In the genomic region with DNA sequence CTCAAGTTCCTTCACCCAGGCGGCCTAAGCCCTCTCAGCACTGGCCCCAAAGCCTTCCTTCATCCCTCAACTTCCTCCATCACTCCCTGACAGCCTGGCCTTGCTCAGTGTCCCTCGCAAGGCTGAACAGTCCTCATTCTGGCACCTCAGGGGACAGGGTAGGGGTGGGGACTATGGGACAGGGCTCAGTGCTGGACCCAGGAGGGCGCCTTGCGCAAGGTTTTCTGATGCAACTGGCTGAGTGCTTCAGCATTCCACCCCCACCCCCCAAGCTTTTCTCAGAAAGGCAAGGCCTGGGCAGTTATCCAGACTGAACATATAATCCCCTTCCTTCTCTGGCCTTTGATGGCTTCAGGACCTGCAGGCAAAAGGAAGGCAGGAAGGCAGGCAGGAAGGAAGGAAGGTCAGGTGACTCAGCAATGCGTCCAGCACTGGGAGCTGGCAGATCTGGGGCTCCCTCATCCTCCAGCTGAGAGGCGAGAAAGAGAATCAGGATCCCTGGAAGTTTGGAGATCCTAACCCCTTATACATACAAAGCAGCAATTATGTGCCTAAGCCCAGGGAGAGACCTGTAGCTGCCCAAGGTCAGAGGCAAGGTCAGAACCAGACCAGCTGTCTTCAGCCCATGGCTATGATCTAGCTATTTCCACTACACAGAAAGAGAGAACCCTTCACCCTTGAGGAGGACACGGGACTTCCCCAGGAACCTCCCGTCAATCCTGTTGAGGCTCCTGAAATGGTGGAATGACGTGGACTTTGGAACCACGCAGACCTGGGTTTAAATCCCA, we compare ENCODE assay signal across 1 cellular context.
A peak's percentile ranks its signal among the peaks of the same experiment; 100 is the strongest.
TF ChIP-seq lines count a peak whose summit lies in the region.

No MANE protein-coding gene starts in this region.

TF ChIP-seq in HepG2, 621 proteins besides CTCF, POLR2A, EP300 and RAD21 (continued from another document and continues in another):
- TF ChIP-seq, protein P1, sequence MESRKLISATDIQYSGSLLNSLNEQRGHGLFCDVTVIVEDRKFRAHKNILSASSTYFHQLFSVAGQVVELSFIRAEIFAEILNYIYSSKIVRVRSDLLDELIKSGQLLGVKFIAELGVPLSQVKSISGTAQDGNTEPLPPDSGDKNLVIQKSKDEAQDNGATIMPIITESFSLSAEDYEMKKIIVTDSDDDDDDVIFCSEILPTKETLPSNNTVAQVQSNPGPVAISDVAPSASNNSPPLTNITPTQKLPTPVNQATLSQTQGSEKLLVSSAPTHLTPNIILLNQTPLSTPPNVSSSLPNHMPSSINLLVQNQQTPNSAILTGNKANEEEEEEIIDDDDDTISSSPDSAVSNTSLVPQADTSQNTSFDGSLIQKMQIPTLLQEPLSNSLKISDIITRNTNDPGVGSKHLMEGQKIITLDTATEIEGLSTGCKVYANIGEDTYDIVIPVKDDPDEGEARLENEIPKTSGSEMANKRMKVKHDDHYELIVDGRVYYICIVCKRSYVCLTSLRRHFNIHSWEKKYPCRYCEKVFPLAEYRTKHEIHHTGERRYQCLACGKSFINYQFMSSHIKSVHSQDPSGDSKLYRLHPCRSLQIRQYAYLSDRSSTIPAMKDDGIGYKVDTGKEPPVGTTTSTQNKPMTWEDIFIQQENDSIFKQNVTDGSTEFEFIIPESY (CRISPR knock-in tag; IDR thresholded peaks at IDR 0.05), result peak; percentile 85
- TF ChIP-seq SCMH1 (CRISPR knock-in tag; IDR thresholded peaks at IDR 0.05; ENCODE audit: borderline replicate concordance) (no peak), ZNF766 (CRISPR knock-in tag; IDR thresholded peaks at IDR 0.05; ENCODE audit: borderline replicate concordance) (no peak), ZIK1 (CRISPR knock-in tag; IDR thresholded peaks at IDR 0.05; ENCODE audit: borderline replicate concordance, low read depth) (no peak), MLLT10 (CRISPR knock-in tag; IDR thresholded peaks at IDR 0.05) (no peak), MAF1 (CRISPR knock-in tag; IDR thresholded peaks at IDR 0.05; ENCODE audit: borderline replicate concordance) (0 out of 2 replicates have a peak, but pooled peaks have one; percentile 48), NR3C1 (CRISPR knock-in tag; IDR thresholded peaks at IDR 0.05) (no peak), GABPA (IDR thresholded peaks at IDR 0.05; ENCODE audit: low read depth, low read length) (no peak), GABPA (CRISPR knock-in tag; IDR thresholded peaks at IDR 0.05; ENCODE audit: low read depth) (peak; percentile 66), KLF16 (CRISPR knock-in tag; IDR thresholded peaks at IDR 0.05) (peak in 1 of 2 experiments; percentile 99; a peak in 2 of 4 replicates), ZNF709 (CRISPR knock-in tag; IDR thresholded peaks at IDR 0.05) (peak; percentile 93), ZNF816 (CRISPR knock-in tag; IDR thresholded peaks at IDR 0.05; ENCODE audit: borderline replicate concordance) (no peak; the same call in 1 of the 2 replicates), NRL (CRISPR knock-in tag; IDR thresholded peaks at IDR 0.05; ENCODE audit: borderline replicate concordance) (peak; percentile 54; the same call in 1 of the 2 replicates), TBX3 (IDR thresholded peaks at IDR 0.05; ENCODE audit: borderline replicate concordance) (peak; percentile 76; the same call in 1 of the 2 replicates), XBP1 (CRISPR knock-in tag; IDR thresholded peaks at IDR 0.05) (0 out of 2 replicates have a peak, but pooled peaks have one; percentile 71), MAFF (IDR thresholded peaks at IDR 0.05; ENCODE audit: low read depth, low read length) (peak; percentile 10; the same call in 1 of the 2 replicates), RFXANK (CRISPR knock-in tag; IDR thresholded peaks at IDR 0.05) (peak; percentile 90; the same call in 1 of the 2 replicates), MIER3 (CRISPR knock-in tag; IDR thresholded peaks at IDR 0.05; ENCODE audit: borderline replicate concordance) (peak; percentile 98), CAMTA2 (CRISPR knock-in tag; IDR thresholded peaks at IDR 0.05; ENCODE audit: borderline replicate concordance) (peak; percentile 46; the same call in 1 of the 2 replicates), ZNF335 (CRISPR knock-in tag; IDR thresholded peaks at IDR 0.05) (peak; percentile 95)
- TF ChIP-seq, protein P2, sequence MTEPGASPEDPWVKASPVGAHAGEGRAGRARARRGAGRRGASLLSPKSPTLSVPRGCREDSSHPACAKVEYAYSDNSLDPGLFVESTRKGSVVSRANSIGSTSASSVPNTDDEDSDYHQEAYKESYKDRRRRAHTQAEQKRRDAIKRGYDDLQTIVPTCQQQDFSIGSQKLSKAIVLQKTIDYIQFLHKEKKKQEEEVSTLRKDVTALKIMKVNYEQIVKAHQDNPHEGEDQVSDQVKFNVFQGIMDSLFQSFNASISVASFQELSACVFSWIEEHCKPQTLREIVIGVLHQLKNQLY (CRISPR knock-in tag; IDR thresholded peaks at IDR 0.05), result peak; percentile 88
- TF ChIP-seq, protein P3, sequence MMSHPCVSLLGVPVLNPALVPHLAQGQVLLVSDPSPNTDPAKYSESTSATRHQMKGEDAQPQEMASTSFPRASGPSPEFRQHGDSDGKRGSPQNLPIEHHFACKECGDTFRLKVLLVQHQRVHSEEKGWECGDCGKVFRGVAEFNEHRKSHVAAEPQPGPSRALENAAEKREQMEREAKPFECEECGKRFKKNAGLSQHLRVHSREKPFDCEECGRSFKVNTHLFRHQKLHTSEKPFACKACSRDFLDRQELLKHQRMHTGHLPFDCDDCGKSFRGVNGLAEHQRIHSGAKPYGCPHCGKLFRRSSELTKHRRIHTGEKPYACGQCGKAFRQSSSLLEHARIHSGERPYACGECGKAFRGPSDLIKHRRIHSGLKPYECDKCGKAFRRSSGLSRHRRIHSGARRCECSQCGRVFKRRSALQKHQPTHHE (CRISPR knock-in tag; IDR thresholded peaks at IDR 0.05; ENCODE audit: borderline replicate concordance), result peak; percentile 97; the same call in 1 of the 2 replicates
- TF ChIP-seq, protein P4, sequence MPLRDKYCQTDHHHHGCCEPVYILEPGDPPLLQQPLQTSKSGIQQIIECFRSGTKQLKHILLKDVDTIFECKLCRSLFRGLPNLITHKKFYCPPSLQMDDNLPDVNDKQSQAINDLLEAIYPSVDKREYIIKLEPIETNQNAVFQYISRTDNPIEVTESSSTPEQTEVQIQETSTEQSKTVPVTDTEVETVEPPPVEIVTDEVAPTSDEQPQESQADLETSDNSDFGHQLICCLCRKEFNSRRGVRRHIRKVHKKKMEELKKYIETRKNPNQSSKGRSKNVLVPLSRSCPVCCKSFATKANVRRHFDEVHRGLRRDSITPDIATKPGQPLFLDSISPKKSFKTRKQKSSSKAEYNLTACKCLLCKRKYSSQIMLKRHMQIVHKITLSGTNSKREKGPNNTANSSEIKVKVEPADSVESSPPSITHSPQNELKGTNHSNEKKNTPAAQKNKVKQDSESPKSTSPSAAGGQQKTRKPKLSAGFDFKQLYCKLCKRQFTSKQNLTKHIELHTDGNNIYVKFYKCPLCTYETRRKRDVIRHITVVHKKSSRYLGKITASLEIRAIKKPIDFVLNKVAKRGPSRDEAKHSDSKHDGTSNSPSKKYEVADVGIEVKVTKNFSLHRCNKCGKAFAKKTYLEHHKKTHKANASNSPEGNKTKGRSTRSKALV (CRISPR knock-in tag; IDR thresholded peaks at IDR 0.05), result no peak
- TF ChIP-seq, protein P5, sequence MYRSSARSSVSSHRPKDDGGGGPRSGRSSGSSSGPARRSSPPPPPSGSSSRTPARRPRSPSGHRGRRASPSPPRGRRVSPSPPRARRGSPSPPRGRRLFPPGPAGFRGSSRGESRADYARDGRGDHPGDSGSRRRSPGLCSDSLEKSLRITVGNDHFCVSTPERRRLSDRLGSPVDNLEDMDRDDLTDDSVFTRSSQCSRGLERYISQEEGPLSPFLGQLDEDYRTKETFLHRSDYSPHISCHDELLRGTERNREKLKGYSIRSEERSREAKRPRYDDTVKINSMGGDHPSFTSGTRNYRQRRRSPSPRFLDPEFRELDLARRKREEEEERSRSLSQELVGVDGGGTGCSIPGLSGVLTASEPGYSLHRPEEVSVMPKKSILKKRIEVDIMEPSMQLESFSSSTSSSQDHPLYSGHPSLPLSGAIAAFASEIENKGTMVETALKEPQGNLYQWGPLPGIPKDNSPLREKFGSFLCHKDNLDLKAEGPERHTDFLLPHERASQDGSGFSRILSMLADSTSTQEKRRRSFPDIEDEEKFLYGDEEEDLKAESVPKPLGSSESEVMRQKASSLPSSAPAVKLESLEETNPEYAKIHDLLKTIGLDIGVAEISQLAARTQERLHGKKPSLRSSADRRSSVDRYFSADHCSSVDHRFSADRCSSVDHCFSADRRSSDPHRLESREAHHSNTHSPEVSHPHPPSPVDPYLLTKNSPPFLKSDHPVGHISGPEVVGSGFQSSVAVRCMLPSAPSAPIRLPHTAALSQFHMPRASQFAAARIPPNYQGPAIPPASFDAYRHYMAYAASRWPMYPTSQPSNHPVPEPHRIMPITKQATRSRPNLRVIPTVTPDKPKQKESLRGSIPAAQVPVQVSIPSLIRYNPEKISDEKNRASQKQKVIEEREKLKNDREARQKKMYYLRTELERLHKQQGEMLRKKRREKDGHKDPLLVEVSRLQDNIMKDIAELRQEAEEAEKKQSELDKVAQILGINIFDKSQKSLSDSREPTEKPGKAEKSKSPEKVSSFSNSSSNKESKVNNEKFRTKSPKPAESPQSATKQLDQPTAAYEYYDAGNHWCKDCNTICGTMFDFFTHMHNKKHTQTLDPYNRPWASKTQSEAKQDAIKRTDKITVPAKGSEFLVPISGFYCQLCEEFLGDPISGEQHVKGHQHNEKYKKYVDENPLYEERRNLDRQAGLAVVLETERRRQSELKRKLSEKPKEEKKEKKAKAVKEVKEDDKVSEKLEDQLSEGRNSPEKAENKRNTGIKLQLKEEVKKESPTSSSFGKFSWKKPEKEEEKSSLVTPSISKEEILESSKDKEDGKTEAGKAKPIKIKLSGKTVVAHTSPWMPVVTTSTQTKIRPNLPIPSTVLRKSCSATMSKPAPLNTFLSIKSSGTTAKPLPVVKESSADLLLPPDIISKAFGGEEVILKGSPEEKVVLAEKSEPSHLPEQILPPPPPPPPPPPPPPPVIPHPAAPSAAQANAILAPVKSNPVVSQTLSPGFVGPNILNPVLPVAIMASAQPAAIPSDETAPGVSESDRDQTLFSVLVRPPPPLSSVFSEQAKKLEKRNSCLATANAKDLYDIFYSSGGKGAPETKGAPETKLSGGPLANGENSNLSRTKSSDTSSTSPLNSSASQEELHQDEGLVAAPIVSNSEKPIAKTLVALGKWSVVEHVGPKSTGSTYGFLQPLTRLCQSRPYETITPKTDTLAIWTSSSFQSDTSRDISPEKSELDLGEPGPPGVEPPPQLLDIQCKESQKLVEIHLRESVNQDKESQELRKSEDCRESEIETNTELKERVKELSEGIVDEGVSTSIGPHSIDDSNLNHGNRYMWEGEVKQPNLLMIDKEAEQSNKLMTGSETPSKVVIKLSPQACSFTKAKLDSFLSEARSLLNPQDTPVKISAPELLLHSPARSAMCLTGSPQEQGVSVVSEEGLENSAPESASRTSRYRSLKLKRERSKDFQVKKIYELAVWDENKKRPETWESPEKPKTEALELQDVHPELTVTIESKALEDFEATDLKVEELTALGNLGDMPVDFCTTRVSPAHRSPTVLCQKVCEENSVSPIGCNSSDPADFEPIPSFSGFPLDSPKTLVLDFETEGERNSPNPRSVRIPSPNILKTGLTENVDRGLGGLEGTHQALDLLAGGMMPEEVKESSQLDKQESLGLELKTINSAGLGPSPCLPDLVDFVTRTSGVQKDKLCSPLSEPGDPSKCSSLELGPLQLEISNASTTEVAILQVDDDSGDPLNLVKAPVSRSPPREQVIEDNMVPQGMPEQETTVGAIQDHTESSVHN (CRISPR knock-in tag; IDR thresholded peaks at IDR 0.05), result peak; percentile 95
- TF ChIP-seq, protein P6, sequence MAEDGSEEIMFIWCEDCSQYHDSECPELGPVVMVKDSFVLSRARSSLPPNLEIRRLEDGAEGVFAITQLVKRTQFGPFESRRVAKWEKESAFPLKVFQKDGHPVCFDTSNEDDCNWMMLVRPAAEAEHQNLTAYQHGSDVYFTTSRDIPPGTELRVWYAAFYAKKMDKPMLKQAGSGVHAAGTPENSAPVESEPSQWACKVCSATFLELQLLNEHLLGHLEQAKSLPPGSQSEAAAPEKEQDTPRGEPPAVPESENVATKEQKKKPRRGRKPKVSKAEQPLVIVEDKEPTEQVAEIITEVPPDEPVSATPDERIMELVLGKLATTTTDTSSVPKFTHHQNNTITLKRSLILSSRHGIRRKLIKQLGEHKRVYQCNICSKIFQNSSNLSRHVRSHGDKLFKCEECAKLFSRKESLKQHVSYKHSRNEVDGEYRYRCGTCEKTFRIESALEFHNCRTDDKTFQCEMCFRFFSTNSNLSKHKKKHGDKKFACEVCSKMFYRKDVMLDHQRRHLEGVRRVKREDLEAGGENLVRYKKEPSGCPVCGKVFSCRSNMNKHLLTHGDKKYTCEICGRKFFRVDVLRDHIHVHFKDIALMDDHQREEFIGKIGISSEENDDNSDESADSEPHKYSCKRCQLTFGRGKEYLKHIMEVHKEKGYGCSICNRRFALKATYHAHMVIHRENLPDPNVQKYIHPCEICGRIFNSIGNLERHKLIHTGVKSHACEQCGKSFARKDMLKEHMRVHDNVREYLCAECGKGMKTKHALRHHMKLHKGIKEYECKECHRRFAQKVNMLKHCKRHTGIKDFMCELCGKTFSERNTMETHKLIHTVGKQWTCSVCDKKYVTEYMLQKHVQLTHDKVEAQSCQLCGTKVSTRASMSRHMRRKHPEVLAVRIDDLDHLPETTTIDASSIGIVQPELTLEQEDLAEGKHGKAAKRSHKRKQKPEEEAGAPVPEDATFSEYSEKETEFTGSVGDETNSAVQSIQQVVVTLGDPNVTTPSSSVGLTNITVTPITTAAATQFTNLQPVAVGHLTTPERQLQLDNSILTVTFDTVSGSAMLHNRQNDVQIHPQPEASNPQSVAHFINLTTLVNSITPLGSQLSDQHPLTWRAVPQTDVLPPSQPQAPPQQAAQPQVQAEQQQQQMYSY (CRISPR knock-in tag; IDR thresholded peaks at IDR 0.05), result peak; percentile 56; the same call in 1 of the 2 replicates
- TF ChIP-seq, protein P7, sequence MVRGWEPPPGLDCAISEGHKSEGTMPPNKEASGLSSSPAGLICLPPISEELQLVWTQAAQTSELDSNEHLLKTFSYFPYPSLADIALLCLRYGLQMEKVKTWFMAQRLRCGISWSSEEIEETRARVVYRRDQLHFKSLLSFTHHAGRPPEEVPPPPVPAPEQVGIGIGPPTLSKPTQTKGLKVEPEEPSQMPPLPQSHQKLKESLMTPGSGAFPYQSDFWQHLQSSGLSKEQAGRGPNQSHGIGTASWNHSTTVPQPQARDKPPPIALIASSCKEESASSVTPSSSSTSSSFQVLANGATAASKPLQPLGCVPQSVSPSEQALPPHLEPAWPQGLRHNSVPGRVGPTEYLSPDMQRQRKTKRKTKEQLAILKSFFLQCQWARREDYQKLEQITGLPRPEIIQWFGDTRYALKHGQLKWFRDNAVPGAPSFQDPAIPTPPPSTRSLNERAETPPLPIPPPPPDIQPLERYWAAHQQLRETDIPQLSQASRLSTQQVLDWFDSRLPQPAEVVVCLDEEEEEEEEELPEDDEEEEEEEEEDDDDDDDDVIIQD (CRISPR knock-in tag; IDR thresholded peaks at IDR 0.05; ENCODE audit: low read depth), result peak; percentile 80
- TF ChIP-seq, protein P8, sequence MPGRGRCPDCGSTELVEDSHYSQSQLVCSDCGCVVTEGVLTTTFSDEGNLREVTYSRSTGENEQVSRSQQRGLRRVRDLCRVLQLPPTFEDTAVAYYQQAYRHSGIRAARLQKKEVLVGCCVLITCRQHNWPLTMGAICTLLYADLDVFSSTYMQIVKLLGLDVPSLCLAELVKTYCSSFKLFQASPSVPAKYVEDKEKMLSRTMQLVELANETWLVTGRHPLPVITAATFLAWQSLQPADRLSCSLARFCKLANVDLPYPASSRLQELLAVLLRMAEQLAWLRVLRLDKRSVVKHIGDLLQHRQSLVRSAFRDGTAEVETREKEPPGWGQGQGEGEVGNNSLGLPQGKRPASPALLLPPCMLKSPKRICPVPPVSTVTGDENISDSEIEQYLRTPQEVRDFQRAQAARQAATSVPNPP (CRISPR knock-in tag; IDR thresholded peaks at IDR 0.05), result peak; percentile 92; the same call in 1 of the 2 replicates
